In the genomic region with DNA sequence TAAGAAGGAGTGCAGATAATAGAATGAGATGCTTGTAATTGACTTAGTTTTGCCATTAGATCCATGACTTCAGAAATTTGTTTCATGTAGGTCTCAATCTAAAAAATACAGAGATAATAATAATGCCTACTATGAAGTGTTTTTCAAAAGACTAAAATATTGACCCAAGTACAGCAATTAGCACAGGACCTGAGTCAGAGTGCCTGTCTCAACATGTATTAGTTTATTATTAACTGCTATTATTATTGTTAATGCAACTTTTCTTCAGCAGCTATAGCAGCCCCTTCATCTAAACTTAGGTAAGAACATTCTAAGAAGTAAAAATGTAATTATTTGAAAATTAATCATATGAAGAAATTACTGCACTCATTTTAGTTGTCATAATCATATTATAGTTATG, we compare ENCODE assay signal across 28 cellular contexts.
DNase-seq lines count a peak whose midpoint lies in the region; FAIRE-seq and TF ChIP-seq lines count a peak whose summit lies in the region.
"Had no signal": no experiment of that assay in that cellular context is flagged by ENCODE, and none has a peak within 500 bp of the region (broad histone marks: within the 10 kb centered on the region; RNA-seq: fewer than 3 reads in every experiment).

No MANE protein-coding gene starts in this region.

- H3K27ac ChIP-seq in OCI-LY1 (ENCODE audit: low read depth, low read length, poor library complexity, severe bottlenecking): no peak overlapping the region
- H3K27ac ChIP-seq: BLaER1 had no signal

- H2AFZ ChIP-seq in OCI-LY1 (ENCODE audit: low read length): 0 out of 2 replicates have a peak overlapping the region, but pooled peaks have one; percentile 45

- H3K79me2 ChIP-seq in OCI-LY1 (ENCODE audit: insufficient read depth, low read length): no peaks in the 10 kb centered on the region

- TF ChIP-seq CTCF in OCI-LY1 (IDR thresholded peaks at IDR 0.05; ENCODE audit: low read length) (no peak), epithelial cell of esophagus (IDR thresholded peaks at IDR 0.05; ENCODE audit: insufficient read depth, low read depth, low read length, missing control alignments) (no peak)

- H3K27me3 ChIP-seq in OCI-LY1 (ENCODE audit: insufficient read depth, low read length): no peaks in the 10 kb centered on the region
- H3K27me3 ChIP-seq: BE2C, BLaER1 had no signal

- peak; percentile 28 for FAIRE-seq in RCC 7860 (lab: Jason Lieb, UNC)
- FAIRE-seq: A204.1, GM12878, GM12892, GM18507, GM19239 had no signal

- no peaks in the 10 kb centered on the region for H3F3A ChIP-seq in OCI-LY1 (ENCODE audit: insufficient read depth, low read length)

- H3K9me2 ChIP-seq in OCI-LY1 (ENCODE audit: low read depth, low read length): no peaks in the 10 kb centered on the region

- no peak overlapping the region for H3K9ac ChIP-seq in OCI-LY1 (ENCODE audit: low read length)
- H3K9ac ChIP-seq: BLaER1 had no signal

- H4K20me1 ChIP-seq in OCI-LY1 (ENCODE audit: insufficient read depth, low read length): no peaks in the 10 kb centered on the region
- H4K20me1 ChIP-seq: BLaER1 had no signal

- H3K36me3 ChIP-seq in OCI-LY1 (ENCODE audit: insufficient read depth, low read length): no peaks in the 10 kb centered on the region
- H3K36me3 ChIP-seq: BE2C, BLaER1 had no signal

- DNase-seq in HPDE6-E6E7 (ENCODE audit: extremely low spot score): peak; percentile 3
- DNase-seq in RCC 7860 (ENCODE audit: low spot score): no peak
- peak; percentile 51 for DNase-seq in epithelial cell of esophagus (ENCODE audit: low read depth)
- DNase-seq in NCI-H82 treated with DMSO at 0.1 percent for 48 hours (lab: John Stamatoyannopoulos, UW; ENCODE audit: unreplicated experiment): no peak
- DNase-seq in epidermal melanocyte (ENCODE audit: insufficient read length, low spot score): no peak
- DNase-seq in activated CD4-positive, CD25-positive, alpha-beta regulatory T cell treated with anti-CD3 and anti-CD28 coated beads, Interleukin-2, amount 50 U/mL, for 72 hours: no peak
- no peak for DNase-seq in foreskin melanocyte
- DNase-seq: 8988T; ACHN; BE2C; C1 segment of cervical spinal cord; CD4-positive, alpha-beta memory T cell; CD4-positive, CD25-positive, alpha-beta regulatory T cell; CD8-positive, alpha-beta memory T cell; COR-L47; DMS 273 treated with DMSO at 0.1 percent for 48 hours; DMS153; DMS79; DND-41; EL; GDM1 had no signal

- H3K9me3 ChIP-seq in OCI-LY1 (ENCODE audit: low read length): 0 out of 2 replicates have a peak, but pooled peaks cover 9% of the 10 kb centered on the region
- H3K9me3 ChIP-seq: BE2C had no signal

- H3K4me1 ChIP-seq in OCI-LY1 (ENCODE audit: insufficient read depth, low read length, severe bottlenecking): peaks cover 22% of the 10 kb centered on the region
- H3K4me1 ChIP-seq: BE2C had no signal

- H3K4me3 ChIP-seq in OCI-LY1 (ENCODE audit: low read depth, low read length, poor library complexity, severe bottlenecking): no peak overlapping the region
- H3K4me3 ChIP-seq in epithelial cell of esophagus (ENCODE audit: low read length): no peak overlapping the region
- H3K4me3 ChIP-seq: BLaER1, GM12878 had no signal

- H3K4me2 ChIP-seq in OCI-LY1 (ENCODE audit: low read length): no peak overlapping the region
- H3K4me2 ChIP-seq: BLaER1 had no signal

Comparison
In these comparisons a context has a peak if more than half of its experiments do, and no peak if none do; other contexts are left out.
1. DNase-seq: peak in HPDE6-E6E7 (single experiment) and epithelial cell of esophagus (single experiment); none in RCC 7860 (single experiment), NCI-H82 treated with DMSO at 0.1 percent for 48 hours (single experiment), epidermal melanocyte (single experiment), activated CD4-positive, CD25-positive, alpha-beta regulatory T cell treated with anti-CD3 and anti-CD28 coated beads, Interleukin-2, amount 50 U/mL, for 72 hours (single experiment) and foreskin melanocyte (single experiment).